ENCODE assay signal across 25 cellular contexts in genomic region chr5:151042453-151043093, GRCh38. TPM values are rescaled to one million over a fixed set of nuclear protein-coding genes. Genes with fewer than 3 reads are reported as not detected.
DNase-seq lines count a peak whose midpoint lies in the region; ATAC-seq and TF ChIP-seq lines count a peak whose summit lies in the region.
"Had no signal": no experiment of that assay in that cellular context is flagged by ENCODE, and none has a peak within 500 bp of the region (broad histone marks: within the 10 kb centered on the region; RNA-seq: fewer than 3 reads in every experiment).

No MANE protein-coding gene starts in this region.

- H3K4me1 Mint-ChIP-seq in activated T-helper 17 cell treated with anti-CD3 and anti-CD28 coated beads, Interleukin-2, amount 50 U/mL, for 72 hours = peaks cover 19% of the 10 kb centered on the region
- peaks cover 12% of the 10 kb centered on the region for H3K4me1 Mint-ChIP-seq in stimulated activated effector memory CD8-positive, alpha-beta T cell treated with anti-CD3 and anti-CD28 coated beads, Interleukin-12 subunit alpha, Interleukin-12 subunit beta, amount 100 ng/mL, for 72 hours

- H3K4me1 ChIP-seq in HUES6 (ENCODE audit: control insufficient read depth, insufficient read depth, low read length) (no peaks in the 10 kb centered on the region), body of pancreas (peaks cover 3% of the 10 kb centered on the region)

- no peaks in the 10 kb centered on the region for H3K27me3 Mint-ChIP-seq in activated T-helper 17 cell treated with anti-CD3 and anti-CD28 coated beads, Interleukin-2, amount 50 U/mL, for 72 hours
- H3K27me3 Mint-ChIP-seq: brain; stimulated activated naive CD8-positive, alpha-beta T cell treated with anti-CD3 and anti-CD28 coated beads, Interleukin-15, amount 100 ng/mL, for 72 hours had no signal

- H3K27ac Mint-ChIP-seq in activated T-helper 17 cell treated with anti-CD3 and anti-CD28 coated beads, Interleukin-2, amount 50 U/mL, for 72 hours = peak overlapping the region; percentile 59
- peak overlapping the region; percentile 79 for H3K27ac Mint-ChIP-seq in stimulated activated effector memory CD8-positive, alpha-beta T cell treated with anti-CD3 and anti-CD28 coated beads, Interleukin-12 subunit alpha, Interleukin-12 subunit beta, amount 100 ng/mL, for 72 hours

- peaks cover 100% of the 10 kb centered on the region for H3K36me3 Mint-ChIP-seq in activated T-helper 17 cell treated with anti-CD3 and anti-CD28 coated beads, Interleukin-2, amount 50 U/mL, for 72 hours (ENCODE audit: low read depth)
- H3K36me3 Mint-ChIP-seq in stimulated activated effector memory CD8-positive, alpha-beta T cell treated with anti-CD3 and anti-CD28 coated beads, Interleukin-12 subunit alpha, Interleukin-12 subunit beta, amount 100 ng/mL, for 72 hours = peaks cover 100% of the 10 kb centered on the region

- H3K27me3 ChIP-seq in HUES6 (ENCODE audit: control insufficient read depth, insufficient read depth, low read length) (no peaks in the 10 kb centered on the region), body of pancreas (no peaks in the 10 kb centered on the region)
- H3K27me3 ChIP-seq: transverse colon had no signal

- TF ChIP-seq CTCF in body of pancreas (IDR thresholded peaks at IDR 0.05) = no peak

- H3K4me3 ChIP-seq in HUES6 (ENCODE audit: low read depth, low read length) (no peak overlapping the region), body of pancreas (no peak overlapping the region)
- H3K4me3 ChIP-seq: transverse colon had no signal

- DNase-seq in left kidney (ENCODE audit: low read depth, low spot score) (peak; percentile 49), dermis blood vessel endothelial cell (no peak), body of pancreas (no peak), hepatic stellate cell (ENCODE audit: low spot score) (no peak)
- no peak for DNase-seq in stimulated activated effector memory CD8-positive, alpha-beta T cell treated with anti-CD3 and anti-CD28 coated beads, Interleukin-12 subunit alpha, Interleukin-12 subunit beta, amount 100 ng/mL, for 72 hours (ENCODE audit: low spot score in 2 of 2)
- DNase-seq: activated CD4-positive, alpha-beta T cell treated with anti-CD3 and anti-CD28 coated beads, Interleukin-2, amount 50 U/mL, for 4 hours; activated CD8-positive, alpha-beta memory T cell treated with anti-CD3 and anti-CD28 coated beads, Interleukin-2, amount 50 U/mL, for 4 hours; activated effector memory CD4-positive, alpha-beta T cell treated with Interleukin-2 at 50 U/mL for 16 hours; effector CD4-positive, alpha-beta T cell; EL; HCEC 1CT; islet precursor cell; mesendoderm; NCI-H1105; NCI-H2029 treated with DMSO at 0.1 percent for 48 hours; NCI-H226; NCI-H748 treated with DMSO at 0.1 percent for 48 hours; retina; RPMI8226; stimulated activated naive CD8-positive, alpha-beta T cell treated with anti-CD3 and anti-CD28 coated beads, Interleukin-15, amount 100 ng/mL, for 72 hours; transverse colon had no signal

- 94 to 95% methylated on average over 12 of the region's 12 CpGs for WGBS in body of pancreas, 2 donors

- H3K9me3 Mint-ChIP-seq in activated T-helper 17 cell treated with anti-CD3 and anti-CD28 coated beads, Interleukin-2, amount 50 U/mL, for 72 hours = no peaks in the 10 kb centered on the region
- H3K9me3 Mint-ChIP-seq in stimulated activated effector memory CD8-positive, alpha-beta T cell treated with anti-CD3 and anti-CD28 coated beads, Interleukin-12 subunit alpha, Interleukin-12 subunit beta, amount 100 ng/mL, for 72 hours = no peaks in the 10 kb centered on the region
- H3K9me3 Mint-ChIP-seq: brain; stimulated activated naive CD8-positive, alpha-beta T cell treated with anti-CD3 and anti-CD28 coated beads, Interleukin-15, amount 100 ng/mL, for 72 hours had no signal

- ATAC-seq in activated T-helper 17 cell treated with anti-CD3 and anti-CD28 coated beads, Interleukin-2, amount 50 U/mL, for 72 hours (replicated peaks) = no peak
- ATAC-seq in stimulated activated effector memory CD8-positive, alpha-beta T cell treated with anti-CD3 and anti-CD28 coated beads, Interleukin-12 subunit alpha, Interleukin-12 subunit beta, amount 100 ng/mL, for 72 hours = no peak
- ATAC-seq in HG03469 (IDR thresholded peaks at IDR 0.05; ENCODE audit: unreplicated experiment) (no peak), body of pancreas (no peak)
- ATAC-seq: stimulated activated naive CD8-positive, alpha-beta T cell treated with anti-CD3 and anti-CD28 coated beads, Interleukin-15, amount 100 ng/mL, for 72 hours had no signal

- intact Hi-C loops in body of pancreas (cut with DNase I) = no loop called here

- peaks cover 54% of the 10 kb centered on the region for H3K36me3 ChIP-seq in HUES6 (ENCODE audit: control insufficient read depth, insufficient read depth, low read length)
- H3K36me3 ChIP-seq in body of pancreas (replicated peaks in 1 of 2; ENCODE audit: insufficient read depth in 1 of 2, low read depth in 2 of 2) = peaks cover 12 to 41% of the 10 kb centered on the region in 2 donors

- TF ChIP-seq POLR2A in body of pancreas (IDR thresholded peaks at IDR 0.05) = no peak

- H3K27ac ChIP-seq in HUES6 (ENCODE audit: low read depth, low read length) (no peak overlapping the region), body of pancreas (no peak overlapping the region)
- H3K27ac ChIP-seq: transverse colon had no signal

- H3K9me3 ChIP-seq in HUES6 (ENCODE audit: control insufficient read depth, insufficient read depth, low read depth, low read length) (no peaks in the 10 kb centered on the region), body of pancreas (no peaks in the 10 kb centered on the region)
- H3K9me3 ChIP-seq: transverse colon had no signal

- no peak overlapping the region for H3K4me3 Mint-ChIP-seq in activated T-helper 17 cell treated with anti-CD3 and anti-CD28 coated beads, Interleukin-2, amount 50 U/mL, for 72 hours
- H3K4me3 Mint-ChIP-seq in stimulated activated effector memory CD8-positive, alpha-beta T cell treated with anti-CD3 and anti-CD28 coated beads, Interleukin-12 subunit alpha, Interleukin-12 subunit beta, amount 100 ng/mL, for 72 hours = no peak overlapping the region
- H3K4me3 Mint-ChIP-seq: brain; stimulated activated naive CD8-positive, alpha-beta T cell treated with anti-CD3 and anti-CD28 coated beads, Interleukin-15, amount 100 ng/mL, for 72 hours had no signal

- H3K9ac ChIP-seq in HUES6 (ENCODE audit: low read length) = peak overlapping the region; percentile 4

RNA-seq across cellular contexts. Expression of gene GPX3, which starts 22.2 kb away (rescaled TPM):
- not detected for total RNA-seq in activated T-helper 17 cell treated with anti-CD3 and anti-CD28 coated beads, Interleukin-2, amount 50 U/mL, for 72 hours
- total RNA-seq in dermis blood vessel endothelial cell (16.8 and 22.8 TPM in 2 replicates), body of pancreas (1,000 to 10,000 TPM in 1 of 2 donors, 100 to 1,000 TPM in 1; 686 to 1,482 TPM)

RNA-seq across cellular contexts. Expression of gene TNIP1, which starts 38.3 kb away (rescaled TPM):
- 100 to 1,000 TPM; 316 to 609 TPM for total RNA-seq in activated T-helper 17 cell treated with anti-CD3 and anti-CD28 coated beads, Interleukin-2, amount 50 U/mL, for 72 hours
- total RNA-seq in dermis blood vessel endothelial cell (104 and 148 TPM in 2 replicates), body of pancreas (100 to 1,000 TPM in 1 of 2 donors, 10 to 100 TPM in 1; 89.3 to 111 TPM)

Comparison
In these comparisons a context has a peak if more than half of its experiments do, and no peak if none do; other contexts are left out.
1. RNA of gene GPX3, which starts 22.2 kb away (total RNA-seq): 686 to 1,482 TPM in body of pancreas; 16.8 to 22.8 TPM in dermis blood vessel endothelial cell and not detected in activated T-helper 17 cell treated with anti-CD3 and anti-CD28 coated beads, Interleukin-2, amount 50 U/mL, for 72 hours; every median in the first group is over 10 times any median in the second.